Comparison of ENCODE assay signal across 1 cellular context in genomic region chr6:5126214-5126613, GRCh38.
TF ChIP-seq lines count a peak whose summit lies in the region.

No MANE protein-coding gene starts in this region.

TF ChIP-seq in HepG2, 621 proteins besides CTCF, POLR2A, EP300 and RAD21 (continued from another document):
- TF ChIP-seq ZFP1 (CRISPR knock-in tag; IDR thresholded peaks at IDR 0.05) (no peak), BCL6 (CRISPR knock-in tag; IDR thresholded peaks at IDR 0.05) (peak; percentile 73), KMT2A (CRISPR knock-in tag; IDR thresholded peaks at IDR 0.05) (no peak), ZNF792 (CRISPR knock-in tag; IDR thresholded peaks at IDR 0.05) (no peak), ZNF850 (CRISPR knock-in tag; conservative IDR thresholded peaks at IDR 0.05) (no peak), SRY (CRISPR knock-in tag; IDR thresholded peaks at IDR 0.05) (no peak), NCOA1 (CRISPR knock-in tag; IDR thresholded peaks at IDR 0.05) (no peak), JUND (CRISPR knock-in tag; IDR thresholded peaks at IDR 0.05) (no peak), NR0B2 (CRISPR knock-in tag; IDR thresholded peaks at IDR 0.05) (no peak), ZNF10 (CRISPR knock-in tag; IDR thresholded peaks at IDR 0.05; ENCODE audit: borderline replicate concordance, low read depth) (no peak), DNMT1 (CRISPR knock-in tag; IDR thresholded peaks at IDR 0.05) (no peak), ZNF383 (CRISPR knock-in tag; IDR thresholded peaks at IDR 0.05; ENCODE audit: borderline replicate concordance) (no peak)
